Comparison of ENCODE assay signal across 14 cellular contexts in genomic region chr9:134944351-134944802, GRCh38. TPM values are rescaled to one million over a fixed set of nuclear protein-coding genes. Genes with fewer than 3 reads are reported as not detected.
A peak's percentile ranks its signal among the peaks of the same experiment; 100 is the strongest.
DNase-seq lines count a peak whose midpoint lies in the region; ATAC-seq and TF ChIP-seq lines count a peak whose summit lies in the region.
"Had no signal": no experiment of that assay in that cellular context is flagged by ENCODE, and none has a peak within 500 bp of the region (broad histone marks: within the 10 kb centered on the region; RNA-seq: fewer than 3 reads in every experiment).

No MANE protein-coding gene starts in this region.

- intact Hi-C loops in heart left ventricle (cut with DNase I) (no loop called here), ovary (cut with DNase I) (no loop called here)

- no peaks in the 10 kb centered on the region for H3K36me3 ChIP-seq in heart left ventricle
- no peaks in the 10 kb centered on the region for H3K36me3 ChIP-seq in ovary

- TF ChIP-seq POLR2A in heart left ventricle (IDR thresholded peaks at IDR 0.05) (no peak), ovary (IDR thresholded peaks at IDR 0.05) (no peak)

- H3K4me1 ChIP-seq in heart left ventricle (peaks cover 0 to 30% (median 21%) of the 10 kb centered on the region in 12 donors), ovary (ENCODE audit: insufficient read depth) (peaks cover 21% of the 10 kb centered on the region)

- DNase-seq in GM03348 (ENCODE audit: low spot score) (peak; percentile 35), NCI-H82 (lab: John Stamatoyannopoulos, UW) (peak; percentile 97), heart left ventricle (peak in 3 of 5 donors; percentile 27 to 55 (median 52)), ovary (peak; percentile 61 to 74 (median 72)), NCI-H146 treated with DMSO at 0.1 percent for 48 hours (lab: John Stamatoyannopoulos, UW; ENCODE audit: unreplicated experiment) (no peak), AML-193 (lab: John Stamatoyannopoulos, UW) (no peak)
- DNase-seq in activated naive CD8-positive, alpha-beta T cell treated with anti-CD3 and anti-CD28 coated beads, Interleukin-2, amount 50 U/mL, for 24 hours: no peak
- DNase-seq: activated B cell treated with CpG ODN at 0.5 μM for 24 hours; activated naive CD8-positive, alpha-beta T cell treated with anti-CD3 and anti-CD28 coated beads, Interleukin-2, amount 10 ng/mL, durations not matched to agents 7 days and 5 days; cortex of kidney; substantia nigra had no signal

- TF ChIP-seq EP300 in ovary (IDR thresholded peaks at IDR 0.05): no peak

- ATAC-seq in heart left ventricle (peak; percentile 49 to 77 (median 58)), GM18858 (IDR thresholded peaks at IDR 0.05; ENCODE audit: unreplicated experiment) (no peak)
- no peak for ATAC-seq in activated naive CD8-positive, alpha-beta T cell treated with anti-CD3 and anti-CD28 coated beads, Interleukin-2, amount 50 U/mL, for 24 hours
- ATAC-seq: SK-N-SH treated with all-trans-retinoic acid at 6 μM for 48 hours had no signal

- H3K4me3 ChIP-seq in heart left ventricle (peak overlapping the region in 3 of 12 donors; percentile 2 to 17 (median 5)), ovary (no peak overlapping the region)
- H3K4me3 ChIP-seq: skin epidermis had no signal

- H3K27ac ChIP-seq in heart left ventricle (peak overlapping the region in 5 of 12 donors; percentile 7 to 53 (median 14)), ovary (peak overlapping the region in 1 of 2 donors; percentile 41)
- H3K27ac ChIP-seq: skin epidermis had no signal

- TF ChIP-seq CTCF in heart left ventricle (IDR thresholded peaks at IDR 0.05): no peak
- TF ChIP-seq CTCF in ovary (IDR thresholded peaks at IDR 0.05): no peak

- no peaks in the 10 kb centered on the region for H3K36me3 Mint-ChIP-seq in activated naive CD8-positive, alpha-beta T cell treated with anti-CD3 and anti-CD28 coated beads, Interleukin-2, amount 50 U/mL, for 24 hours (ENCODE audit: low read depth)
- H3K36me3 Mint-ChIP-seq: activated naive CD8-positive, alpha-beta T cell treated with anti-CD3 and anti-CD28 coated beads, Interleukin-2, amount 10 ng/mL, durations not matched to agents 7 days and 5 days had no signal

- no peak overlapping the region for H3K27ac Mint-ChIP-seq in activated naive CD8-positive, alpha-beta T cell treated with anti-CD3 and anti-CD28 coated beads, Interleukin-2, amount 50 U/mL, for 24 hours
- H3K27ac Mint-ChIP-seq: activated B cell treated with CpG ODN at 0.5 μM for 24 hours; activated naive CD8-positive, alpha-beta T cell treated with anti-CD3 and anti-CD28 coated beads, Interleukin-2, amount 10 ng/mL, durations not matched to agents 7 days and 5 days had no signal

- no peaks in the 10 kb centered on the region for H3K9me3 ChIP-seq in heart left ventricle
- no peaks in the 10 kb centered on the region for H3K9me3 ChIP-seq in ovary

- no peaks in the 10 kb centered on the region for H3K9me3 Mint-ChIP-seq in activated naive CD8-positive, alpha-beta T cell treated with anti-CD3 and anti-CD28 coated beads, Interleukin-2, amount 50 U/mL, for 24 hours
- H3K9me3 Mint-ChIP-seq: activated B cell treated with CpG ODN at 0.5 μM for 24 hours; activated naive CD8-positive, alpha-beta T cell treated with anti-CD3 and anti-CD28 coated beads, Interleukin-2, amount 10 ng/mL, durations not matched to agents 7 days and 5 days had no signal

- H3K4me1 Mint-ChIP-seq in activated naive CD8-positive, alpha-beta T cell treated with anti-CD3 and anti-CD28 coated beads, Interleukin-2, amount 50 U/mL, for 24 hours: no peaks in the 10 kb centered on the region
- H3K4me1 Mint-ChIP-seq: activated B cell treated with CpG ODN at 0.5 μM for 24 hours; activated naive CD8-positive, alpha-beta T cell treated with anti-CD3 and anti-CD28 coated beads, Interleukin-2, amount 10 ng/mL, durations not matched to agents 7 days and 5 days had no signal

- peaks cover 0 to 59% (median 13%) of the 10 kb centered on the region in 9 donors for H3K27me3 ChIP-seq in heart left ventricle
- no peaks in the 10 kb centered on the region for H3K27me3 ChIP-seq in ovary

- no peak overlapping the region for H3K4me3 Mint-ChIP-seq in activated naive CD8-positive, alpha-beta T cell treated with anti-CD3 and anti-CD28 coated beads, Interleukin-2, amount 50 U/mL, for 24 hours
- H3K4me3 Mint-ChIP-seq: activated B cell treated with CpG ODN at 0.5 μM for 24 hours; activated naive CD8-positive, alpha-beta T cell treated with anti-CD3 and anti-CD28 coated beads, Interleukin-2, amount 10 ng/mL, durations not matched to agents 7 days and 5 days had no signal

- H3K27me3 Mint-ChIP-seq in activated naive CD8-positive, alpha-beta T cell treated with anti-CD3 and anti-CD28 coated beads, Interleukin-2, amount 50 U/mL, for 24 hours: peaks cover 5% of the 10 kb centered on the region
- H3K27me3 Mint-ChIP-seq: activated naive CD8-positive, alpha-beta T cell treated with anti-CD3 and anti-CD28 coated beads, Interleukin-2, amount 10 ng/mL, durations not matched to agents 7 days and 5 days had no signal

- 9 to 27% (median 14%) methylated on average over 14 of the region's 14 CpGs for WGBS in heart left ventricle, 4 donors
- WGBS in ovary, 3 donors: 7 to 18% (median 9%) methylated on average over 14 of the region's 14 CpGs

RNA-seq across cellular contexts. Expression of gene FCN1, which starts 26.7 kb away (rescaled TPM):
- 10 to 100 TPM in 2 of 9 donors, 1 to 10 TPM in 6, under 1 TPM in 1; 0.81 to 87.5 (median 1.6) TPM for total RNA-seq in heart left ventricle
- polyA plus RNA-seq in heart left ventricle: 1 to 10 TPM in 1 of 2 donors, under 1 TPM in 1; 0.95 to 3.2 TPM
- 1 to 10 TPM in 3 of 7 donors, under 1 TPM in 2, not detected in 2; 0.43 to 5.0 (median 1.9) TPM for total RNA-seq in ovary
- 1 to 10 TPM; 1.4 to 3.5 TPM for polyA plus RNA-seq in ovary

Comparison
In these comparisons a context has a peak if more than half of its experiments do, and no peak if none do; other contexts are left out.
1. DNase-seq: peak in GM03348 (single experiment), NCI-H82 (single experiment), heart left ventricle (3 of 5) and ovary (5 of 5); none in activated naive CD8-positive, alpha-beta T cell treated with anti-CD3 and anti-CD28 coated beads, Interleukin-2, amount 50 U/mL, for 24 hours (single experiment), NCI-H146 treated with DMSO at 0.1 percent for 48 hours (single experiment) and AML-193 (0 of 2).
2. ATAC-seq: peak in heart left ventricle (4 of 4); none in GM18858 (single experiment) and activated naive CD8-positive, alpha-beta T cell treated with anti-CD3 and anti-CD28 coated beads, Interleukin-2, amount 50 U/mL, for 24 hours (single experiment).